ENCODE assay signal across 11 cellular contexts in the genomic region with DNA sequence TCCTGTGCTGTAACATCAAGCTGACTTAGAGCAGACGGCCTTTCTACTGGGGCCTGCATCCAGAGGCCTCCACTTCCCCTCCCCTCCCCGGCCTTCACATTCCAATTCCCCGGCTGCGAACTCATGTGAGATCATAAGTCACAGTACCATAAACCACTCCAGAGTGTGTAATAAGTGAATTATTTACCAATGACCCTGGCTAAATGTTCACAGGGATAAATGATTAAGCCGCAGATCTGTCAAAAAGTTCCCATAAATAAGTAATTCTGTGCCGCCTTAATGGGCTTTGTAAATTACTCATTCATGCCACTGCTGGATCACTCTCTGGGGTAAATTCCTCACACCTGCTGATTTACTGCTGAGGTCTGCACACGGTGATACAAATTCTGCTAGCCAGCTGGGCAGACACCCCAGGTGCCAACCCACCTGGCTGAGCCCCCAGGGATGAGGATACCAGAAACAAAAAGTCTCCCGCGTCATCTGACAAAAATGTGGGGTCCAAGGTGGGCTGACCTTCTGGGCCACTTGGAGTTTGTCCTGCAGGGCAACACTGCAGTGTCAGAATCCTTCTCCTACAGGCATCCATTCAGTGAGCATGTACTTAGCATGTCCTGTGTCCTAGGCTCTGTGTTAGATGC. TPM values are rescaled to one million over a fixed set of nuclear protein-coding genes. Genes with fewer than 3 reads are reported as not detected.
DNase-seq lines count a peak whose midpoint lies in the region; ATAC-seq, FAIRE-seq and TF ChIP-seq lines count a peak whose summit lies in the region.
"Had no signal": no experiment of that assay in that cellular context is flagged by ENCODE, and none has a peak within 500 bp of the region (broad histone marks: within the 10 kb centered on the region; RNA-seq: fewer than 3 reads in every experiment).

No MANE protein-coding gene starts in this region.

- no peak for TF ChIP-seq CTCF in testis (IDR thresholded peaks at IDR 0.05)

- H3K36me3 ChIP-seq in testis (ENCODE audit: low read depth, missing control alignments) = no peaks in the 10 kb centered on the region
- H3K36me3 ChIP-seq: WERI-Rb-1 had no signal

- H3K4me3 ChIP-seq in testis = no peak overlapping the region

- no peak overlapping the region for H3K27ac ChIP-seq in testis
- H3K27ac ChIP-seq: epithelial cell of prostate, WERI-Rb-1 had no signal

- peak; percentile 38 for ATAC-seq in GM19463 (IDR thresholded peaks at IDR 0.05; ENCODE audit: unreplicated experiment)

- WGBS in testis, 2 donors = 68 to 76% methylated on average over 9 of the region's 9 CpGs

- no peak for TF ChIP-seq POLR2A in testis (IDR thresholded peaks at IDR 0.05)

- no peaks in the 10 kb centered on the region for H3K4me1 ChIP-seq in testis

- no peak for FAIRE-seq in GM19239 (lab: Jason Lieb, UNC)

- intact Hi-C loops in testis (cut with DNase I; ENCODE audit: low total_unique reads) = loop anchor here (5.0 kb wide), 1 partner anchor 156 kb away; no protein-coding TSS in a partner anchor

- H3K27me3 ChIP-seq in testis = no peaks in the 10 kb centered on the region

- peak; percentile 61 for DNase-seq in astrocyte of the hippocampus (ENCODE audit: low read depth, low spot score)
- peak; percentile 99 for DNase-seq in kidney tubule cell (ENCODE audit: low spot score)
- DNase-seq in testis = peak; percentile 28
- no peak for DNase-seq in NCI-H2196 (lab: John Stamatoyannopoulos, UW; ENCODE audit: unreplicated experiment)
- no peak for DNase-seq in activated T-cell treated with anti-CD3 and anti-CD28 coated beads, Interleukin-2, amount 50 U/mL, for 1 hour
- DNase-seq in NCI-H510A treated with DMSO at 0.1 percent for 48 hours (lab: John Stamatoyannopoulos, UW) = no peak
- no peak for DNase-seq in GM19239 (ENCODE audit: insufficient read length, low spot score)
- DNase-seq: SHP77 treated with DMSO at 0.1 percent for 48 hours, WERI-Rb-1 had no signal

- H3K9me3 ChIP-seq in testis = no peaks in the 10 kb centered on the region

RNA-seq across cellular contexts. Expression of gene KIRREL1, which starts 27.3 kb away (rescaled TPM):
- 10 to 100 TPM; 19.9 to 31.9 TPM for total RNA-seq in testis
- polyA plus RNA-seq in testis (ENCODE audit: insufficient read depth, low read depth, low replicate concordance) = 15.5 TPM

Comparison
In these comparisons a context has a peak if more than half of its experiments do, and no peak if none do; other contexts are left out.
1. DNase-seq: peak in astrocyte of the hippocampus (single experiment), kidney tubule cell (single experiment) and testis (single experiment); none in NCI-H2196 (single experiment), activated T-cell treated with anti-CD3 and anti-CD28 coated beads, Interleukin-2, amount 50 U/mL, for 1 hour (single experiment), NCI-H510A treated with DMSO at 0.1 percent for 48 hours (single experiment) and GM19239 (single experiment).